In the genomic region with DNA sequence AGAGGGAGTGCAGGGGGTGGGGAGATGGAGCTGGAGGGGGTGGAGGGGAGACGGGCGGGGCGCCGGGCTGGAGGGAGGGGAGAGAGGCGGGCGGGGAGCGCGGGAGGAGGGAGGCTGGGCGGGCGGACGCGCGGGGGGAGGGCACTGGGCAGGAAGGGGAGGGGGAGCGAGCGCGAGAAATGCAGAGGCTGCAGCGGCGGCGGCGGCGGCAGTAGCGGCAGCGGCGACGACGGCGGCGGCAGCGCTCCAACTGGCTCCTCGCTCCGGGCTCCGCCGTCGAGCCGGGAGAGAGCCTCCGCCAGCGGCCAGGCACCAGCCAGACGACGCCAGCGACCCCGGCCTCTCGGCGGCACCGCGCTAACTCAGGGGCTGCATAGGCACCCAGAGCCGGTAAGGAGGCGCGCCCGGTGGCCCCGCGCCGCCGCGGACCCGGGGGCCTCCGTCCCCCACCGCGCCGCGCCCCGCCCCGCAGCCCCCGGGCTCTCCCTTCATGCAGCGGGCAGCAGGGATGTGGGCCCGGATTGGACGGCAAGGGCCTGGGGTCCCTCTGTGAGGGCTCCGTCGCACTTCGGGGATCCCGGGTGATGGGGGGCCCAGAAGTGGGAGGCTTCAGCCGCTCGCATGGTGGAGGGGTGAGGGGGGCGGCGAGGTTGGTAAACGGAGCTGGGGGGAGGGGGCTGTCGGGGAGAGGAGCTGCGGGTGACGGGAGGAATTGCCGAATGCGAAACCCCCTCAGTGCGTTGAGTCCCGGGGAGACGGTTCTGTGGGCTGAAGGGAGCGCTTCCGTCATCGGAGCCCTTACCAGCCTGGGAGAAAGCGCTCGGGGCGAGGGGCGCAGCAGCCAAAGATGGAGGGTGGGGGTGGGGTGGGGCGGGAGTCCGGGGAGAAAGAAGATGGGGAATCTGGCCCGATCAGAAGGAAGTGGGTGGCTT, we compare ENCODE assay signal across 8 cellular contexts. TPM values are rescaled to one million over a fixed set of nuclear protein-coding genes. Genes with fewer than 3 reads are reported as not detected.
A peak's percentile ranks its signal among the peaks of the same experiment; 100 is the strongest.
DNase-seq lines count a peak whose midpoint lies in the region; ATAC-seq and TF ChIP-seq lines count a peak whose summit lies in the region.

A gene with protein sequence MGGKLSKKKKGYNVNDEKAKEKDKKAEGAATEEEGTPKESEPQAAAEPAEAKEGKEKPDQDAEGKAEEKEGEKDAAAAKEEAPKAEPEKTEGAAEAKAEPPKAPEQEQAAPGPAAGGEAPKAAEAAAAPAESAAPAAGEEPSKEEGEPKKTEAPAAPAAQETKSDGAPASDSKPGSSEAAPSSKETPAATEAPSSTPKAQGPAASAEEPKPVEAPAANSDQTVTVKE (plus strand): TSS at position 211 of the 932 bp plus-strand sequence. CDS start 57,586 bp downstream, outside the sequence.

- intact Hi-C loops in upper lobe of right lung (cut with DNase I): loop anchor here (10.0 kb wide), 1 partner anchor 1067 kb away; no protein-coding TSS in a partner anchor

- H3K27ac ChIP-seq in upper lobe of right lung: peak within 1 kb of the TSS; percentile 70

- ATAC-seq in HG02852 (IDR thresholded peaks at IDR 0.05; ENCODE audit: unreplicated experiment) (peak; percentile 40), upper lobe of right lung (peak; percentile 83)
- peak; percentile 50 to 56 for ATAC-seq in naive thymus-derived CD8-positive, alpha-beta T cell

- H3K9me3 Mint-ChIP-seq in naive thymus-derived CD8-positive, alpha-beta T cell: peaks cover 0 to 14% (median 0%) of the 10 kb centered on the region in 9 donors

- H3K4me3 Mint-ChIP-seq in naive thymus-derived CD8-positive, alpha-beta T cell: peak within 1 kb of the TSS; percentile 55 to 84 (median 70)

- H3K27me3 Mint-ChIP-seq in naive thymus-derived CD8-positive, alpha-beta T cell: peaks cover 17 to 55% (median 29%) of the 10 kb centered on the region in 5 donors

- peaks cover 9% of the 10 kb centered on the region for H3K4me1 ChIP-seq in upper lobe of right lung

- no peaks in the 10 kb centered on the region for H3K9me3 ChIP-seq in upper lobe of right lung

- H3K36me3 ChIP-seq in upper lobe of right lung: no peaks in the 10 kb centered on the region

- POLR2A ChIA-PET in naive thymus-derived CD8-positive, alpha-beta T cell (lab: Charles Lee): no interaction called here

- H3K27ac Mint-ChIP-seq in naive thymus-derived CD8-positive, alpha-beta T cell: peak within 1 kb of the TSS in 2 of 10 donors; percentile 18 to 94

- TF ChIP-seq CTCF in fibroblast of the aortic adventitia (IDR thresholded peaks at IDR 0.05; ENCODE audit: insufficient read depth, low read length) (no peak), upper lobe of right lung (IDR thresholded peaks at IDR 0.05) (no peak)

- H3K4me1 Mint-ChIP-seq in naive thymus-derived CD8-positive, alpha-beta T cell: peaks cover 8 to 29% (median 20%) of the 10 kb centered on the region in 4 donors

- H3K4me3 ChIP-seq in fibroblast of the aortic adventitia (ENCODE audit: low read depth, low read length) (peak within 1 kb of the TSS; percentile 97), upper lobe of right lung (peak within 1 kb of the TSS; percentile 60)

- H3K27me3 ChIP-seq in upper lobe of right lung: no peaks in the 10 kb centered on the region

- H3K36me3 Mint-ChIP-seq in naive thymus-derived CD8-positive, alpha-beta T cell: peaks cover 0 to 6% (median 2%) of the 10 kb centered on the region in 3 donors

- DNase-seq in stimulated activated naive CD4-positive, alpha-beta T cell (lab: John Stamatoyannopoulos, UW): peak in 5 of 6 experiments; percentile 1 to 34 (median 16)
- DNase-seq in stimulated activated naive CD4-positive, alpha-beta T cell treated with Interleukin-2 at 50 U/mL for 16 hours (lab: John Stamatoyannopoulos, UW): no peak
- DNase-seq in NCI-H2171 treated with DMSO at 0.1 percent for 48 hours (lab: John Stamatoyannopoulos, UW): peak; percentile 83
- peak; percentile 7 for DNase-seq in activated T-cell treated with anti-CD3 and anti-CD28 coated beads for 4 hours
- DNase-seq in fibroblast of the aortic adventitia (ENCODE audit: low read depth): peak; percentile 71
- DNase-seq in naive thymus-derived CD8-positive, alpha-beta T cell: peak in 6 of 10 donors; percentile 3 to 67 (median 22)
- peak; percentile 90 for DNase-seq in upper lobe of right lung

RNA-seq across cellular contexts. Expression of the gene that starts here (rescaled TPM):
- 18.5 and 50.7 TPM in 2 replicates for total RNA-seq in fibroblast of the aortic adventitia (ENCODE audit: low replicate concordance)
- 1 to 10 TPM; 1.5 to 2.4 TPM for total RNA-seq in naive thymus-derived CD8-positive, alpha-beta T cell
- under 1 TPM in 2 of 3 donors, not detected in 1; 0.09 to 0.16 TPM for polyA plus RNA-seq in naive thymus-derived CD8-positive, alpha-beta T cell
- total RNA-seq in upper lobe of right lung: 31.1 TPM
